ENCODE assay signal across 1 cellular context in the genomic region with DNA sequence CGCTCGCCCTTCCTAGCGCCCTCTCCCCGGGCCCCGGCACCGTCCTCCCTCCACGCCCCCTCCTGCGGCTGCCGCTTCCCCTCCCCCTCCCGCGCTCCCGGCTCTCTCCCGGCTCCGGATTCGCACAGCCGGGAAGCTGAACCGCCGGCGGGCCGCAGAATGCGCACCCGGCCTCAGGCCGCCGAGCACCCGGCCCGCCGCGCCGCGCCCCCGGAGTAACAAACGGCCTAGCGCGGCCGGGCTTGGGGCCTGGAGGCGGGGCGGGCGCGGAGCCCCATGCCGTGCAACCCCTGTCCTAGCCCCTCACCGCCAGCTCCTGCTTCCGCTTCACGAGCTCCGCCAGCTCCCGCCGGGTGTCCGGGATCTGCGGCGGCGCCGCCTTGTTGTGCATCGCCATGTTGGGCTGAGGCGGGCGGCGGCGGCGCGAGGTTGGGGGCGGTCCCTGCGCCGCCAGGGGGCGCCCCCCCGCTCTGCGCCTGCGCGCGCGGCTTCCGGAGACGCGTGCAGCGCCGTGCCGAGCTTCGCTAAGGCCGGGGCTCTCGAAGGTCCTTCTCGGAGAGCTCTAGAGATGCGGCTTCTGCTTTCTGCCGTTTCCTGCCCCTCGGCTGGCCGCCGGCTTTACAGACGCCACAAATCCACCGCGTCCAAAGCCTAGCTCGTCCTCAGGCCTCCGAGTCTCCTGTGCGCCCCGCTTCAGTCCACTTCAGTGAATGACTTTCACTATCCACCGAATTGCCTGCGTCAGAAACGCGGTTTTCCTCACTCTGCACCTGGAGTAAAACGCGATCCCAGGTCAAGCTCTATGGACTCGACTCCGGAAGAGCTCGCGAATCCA.
TF ChIP-seq lines count a peak whose summit lies in the region.

A gene (minus strand): TSS at position 417 of the 835 bp plus-strand sequence. CDS start 20 bp downstream, at position 397.

TF ChIP-seq in HepG2, 621 proteins besides CTCF, POLR2A, EP300 and RAD21 (continued from another document and continues in another):
- TF ChIP-seq ZKSCAN8 (CRISPR knock-in tag; IDR thresholded peaks at IDR 0.05; ENCODE audit: borderline replicate concordance) (no peak), ZNF264 (CRISPR knock-in tag; IDR thresholded peaks at IDR 0.05) (peak; percentile 82), ZSCAN9 (CRISPR knock-in tag; IDR thresholded peaks at IDR 0.05; ENCODE audit: borderline replicate concordance) (0 out of 2 replicates have a peak, but pooled peaks have one; percentile 16), KLF11 (CRISPR knock-in tag; IDR thresholded peaks at IDR 0.05) (no peak), ZNF180 (CRISPR knock-in tag; IDR thresholded peaks at IDR 0.05; ENCODE audit: borderline replicate concordance, low read depth) (0 out of 2 replicates have a peak, but pooled peaks have one; percentile 61), ATRX (CRISPR knock-in tag; IDR thresholded peaks at IDR 0.05; ENCODE audit: borderline replicate concordance) (no peak), SUZ12 (IDR thresholded peaks at IDR 0.05; ENCODE audit: low read depth, low read length) (no peak), HNRNPH1 (optimal IDR thresholded peaks at IDR 0.05; ENCODE audit: low read depth, low read length) (no peak), ELF4 (CRISPR knock-in tag; IDR thresholded peaks at IDR 0.05; ENCODE audit: borderline replicate concordance) (no peak), TAF1 (CRISPR knock-in tag; IDR thresholded peaks at IDR 0.05) (peak; percentile 78), ZNF570 (CRISPR knock-in tag; IDR thresholded peaks at IDR 0.05; ENCODE audit: borderline replicate concordance) (no peak), ZNF569 (CRISPR knock-in tag; IDR thresholded peaks at IDR 0.05; ENCODE audit: borderline replicate concordance) (0 out of 2 replicates have a peak, but pooled peaks have one; percentile 60), ZNF33B (CRISPR knock-in tag; IDR thresholded peaks at IDR 0.05) (no peak), IKZF1 (IDR thresholded peaks at IDR 0.05) (no peak), ZNF746 (CRISPR knock-in tag; IDR thresholded peaks at IDR 0.05) (no peak; the same call in 1 of the 2 replicates), ZNF709 (CRISPR knock-in tag; IDR thresholded peaks at IDR 0.05) (peak; percentile 86; the same call in 1 of the 2 replicates), ZNF549 (CRISPR knock-in tag; IDR thresholded peaks at IDR 0.05) (no peak), PRMT3 (CRISPR knock-in tag; IDR thresholded peaks at IDR 0.05; ENCODE audit: borderline replicate concordance, low read depth) (no peak), ZKSCAN5 (CRISPR knock-in tag; IDR thresholded peaks at IDR 0.05) (no peak), ARID2 (CRISPR knock-in tag; IDR thresholded peaks at IDR 0.05; ENCODE audit: borderline replicate concordance) (no peak; the same call in 1 of the 2 replicates), ZNF564 (CRISPR knock-in tag; IDR thresholded peaks at IDR 0.05) (0 out of 2 replicates have a peak, but pooled peaks have one; percentile 55), FOXA1 (IDR thresholded peaks at IDR 0.05) (no peak), FOXA1 (CRISPR knock-in tag; IDR thresholded peaks at IDR 0.05) (no peak), GTF2F1 (IDR thresholded peaks at IDR 0.05; ENCODE audit: low read length) (no peak), NFYC (CRISPR knock-in tag; IDR thresholded peaks at IDR 0.05) (no peak), ZZZ3 (CRISPR knock-in tag; IDR thresholded peaks at IDR 0.05; ENCODE audit: borderline replicate concordance) (no peak), ZBTB1 (CRISPR knock-in tag; IDR thresholded peaks at IDR 0.05; ENCODE audit: borderline replicate concordance) (no peak), HOXD1 (CRISPR knock-in tag; IDR thresholded peaks at IDR 0.05) (no peak)
- TF ChIP-seq, protein P1, sequence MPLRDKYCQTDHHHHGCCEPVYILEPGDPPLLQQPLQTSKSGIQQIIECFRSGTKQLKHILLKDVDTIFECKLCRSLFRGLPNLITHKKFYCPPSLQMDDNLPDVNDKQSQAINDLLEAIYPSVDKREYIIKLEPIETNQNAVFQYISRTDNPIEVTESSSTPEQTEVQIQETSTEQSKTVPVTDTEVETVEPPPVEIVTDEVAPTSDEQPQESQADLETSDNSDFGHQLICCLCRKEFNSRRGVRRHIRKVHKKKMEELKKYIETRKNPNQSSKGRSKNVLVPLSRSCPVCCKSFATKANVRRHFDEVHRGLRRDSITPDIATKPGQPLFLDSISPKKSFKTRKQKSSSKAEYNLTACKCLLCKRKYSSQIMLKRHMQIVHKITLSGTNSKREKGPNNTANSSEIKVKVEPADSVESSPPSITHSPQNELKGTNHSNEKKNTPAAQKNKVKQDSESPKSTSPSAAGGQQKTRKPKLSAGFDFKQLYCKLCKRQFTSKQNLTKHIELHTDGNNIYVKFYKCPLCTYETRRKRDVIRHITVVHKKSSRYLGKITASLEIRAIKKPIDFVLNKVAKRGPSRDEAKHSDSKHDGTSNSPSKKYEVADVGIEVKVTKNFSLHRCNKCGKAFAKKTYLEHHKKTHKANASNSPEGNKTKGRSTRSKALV (CRISPR knock-in tag; IDR thresholded peaks at IDR 0.05), result peak; percentile 75; the same call in 1 of the 2 replicates
- TF ChIP-seq, protein P2, sequence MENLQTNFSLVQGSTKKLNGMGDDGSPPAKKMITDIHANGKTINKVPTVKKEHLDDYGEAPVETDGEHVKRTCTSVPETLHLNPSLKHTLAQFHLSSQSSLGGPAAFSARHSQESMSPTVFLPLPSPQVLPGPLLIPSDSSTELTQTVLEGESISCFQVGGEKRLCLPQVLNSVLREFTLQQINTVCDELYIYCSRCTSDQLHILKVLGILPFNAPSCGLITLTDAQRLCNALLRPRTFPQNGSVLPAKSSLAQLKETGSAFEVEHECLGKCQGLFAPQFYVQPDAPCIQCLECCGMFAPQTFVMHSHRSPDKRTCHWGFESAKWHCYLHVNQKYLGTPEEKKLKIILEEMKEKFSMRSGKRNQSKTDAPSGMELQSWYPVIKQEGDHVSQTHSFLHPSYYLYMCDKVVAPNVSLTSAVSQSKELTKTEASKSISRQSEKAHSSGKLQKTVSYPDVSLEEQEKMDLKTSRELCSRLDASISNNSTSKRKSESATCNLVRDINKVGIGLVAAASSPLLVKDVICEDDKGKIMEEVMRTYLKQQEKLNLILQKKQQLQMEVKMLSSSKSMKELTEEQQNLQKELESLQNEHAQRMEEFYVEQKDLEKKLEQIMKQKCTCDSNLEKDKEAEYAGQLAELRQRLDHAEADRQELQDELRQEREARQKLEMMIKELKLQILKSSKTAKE (CRISPR knock-in tag; IDR thresholded peaks at IDR 0.05; ENCODE audit: borderline replicate concordance), result no peak
- TF ChIP-seq, protein P3, sequence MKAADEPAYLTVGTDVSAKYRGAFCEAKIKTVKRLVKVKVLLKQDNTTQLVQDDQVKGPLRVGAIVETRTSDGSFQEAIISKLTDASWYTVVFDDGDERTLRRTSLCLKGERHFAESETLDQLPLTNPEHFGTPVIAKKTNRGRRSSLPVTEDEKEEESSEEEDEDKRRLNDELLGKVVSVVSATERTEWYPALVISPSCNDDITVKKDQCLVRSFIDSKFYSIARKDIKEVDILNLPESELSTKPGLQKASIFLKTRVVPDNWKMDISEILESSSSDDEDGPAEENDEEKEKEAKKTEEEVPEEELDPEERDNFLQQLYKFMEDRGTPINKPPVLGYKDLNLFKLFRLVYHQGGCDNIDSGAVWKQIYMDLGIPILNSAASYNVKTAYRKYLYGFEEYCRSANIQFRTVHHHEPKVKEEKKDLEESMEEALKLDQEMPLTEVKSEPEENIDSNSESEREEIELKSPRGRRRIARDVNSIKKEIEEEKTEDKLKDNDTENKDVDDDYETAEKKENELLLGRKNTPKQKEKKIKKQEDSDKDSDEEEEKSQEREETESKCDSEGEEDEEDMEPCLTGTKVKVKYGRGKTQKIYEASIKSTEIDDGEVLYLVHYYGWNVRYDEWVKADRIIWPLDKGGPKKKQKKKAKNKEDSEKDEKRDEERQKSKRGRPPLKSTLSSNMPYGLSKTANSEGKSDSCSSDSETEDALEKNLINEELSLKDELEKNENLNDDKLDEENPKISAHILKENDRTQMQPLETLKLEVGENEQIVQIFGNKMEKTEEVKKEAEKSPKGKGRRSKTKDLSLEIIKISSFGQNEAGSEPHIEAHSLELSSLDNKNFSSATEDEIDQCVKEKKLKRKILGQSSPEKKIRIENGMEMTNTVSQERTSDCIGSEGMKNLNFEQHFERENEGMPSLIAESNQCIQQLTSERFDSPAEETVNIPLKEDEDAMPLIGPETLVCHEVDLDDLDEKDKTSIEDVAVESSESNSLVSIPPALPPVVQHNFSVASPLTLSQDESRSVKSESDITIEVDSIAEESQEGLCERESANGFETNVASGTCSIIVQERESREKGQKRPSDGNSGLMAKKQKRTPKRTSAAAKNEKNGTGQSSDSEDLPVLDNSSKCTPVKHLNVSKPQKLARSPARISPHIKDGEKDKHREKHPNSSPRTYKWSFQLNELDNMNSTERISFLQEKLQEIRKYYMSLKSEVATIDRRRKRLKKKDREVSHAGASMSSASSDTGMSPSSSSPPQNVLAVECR (CRISPR knock-in tag; IDR thresholded peaks at IDR 0.05; ENCODE audit: borderline replicate concordance), result peak; percentile 76
- TF ChIP-seq, protein P4, sequence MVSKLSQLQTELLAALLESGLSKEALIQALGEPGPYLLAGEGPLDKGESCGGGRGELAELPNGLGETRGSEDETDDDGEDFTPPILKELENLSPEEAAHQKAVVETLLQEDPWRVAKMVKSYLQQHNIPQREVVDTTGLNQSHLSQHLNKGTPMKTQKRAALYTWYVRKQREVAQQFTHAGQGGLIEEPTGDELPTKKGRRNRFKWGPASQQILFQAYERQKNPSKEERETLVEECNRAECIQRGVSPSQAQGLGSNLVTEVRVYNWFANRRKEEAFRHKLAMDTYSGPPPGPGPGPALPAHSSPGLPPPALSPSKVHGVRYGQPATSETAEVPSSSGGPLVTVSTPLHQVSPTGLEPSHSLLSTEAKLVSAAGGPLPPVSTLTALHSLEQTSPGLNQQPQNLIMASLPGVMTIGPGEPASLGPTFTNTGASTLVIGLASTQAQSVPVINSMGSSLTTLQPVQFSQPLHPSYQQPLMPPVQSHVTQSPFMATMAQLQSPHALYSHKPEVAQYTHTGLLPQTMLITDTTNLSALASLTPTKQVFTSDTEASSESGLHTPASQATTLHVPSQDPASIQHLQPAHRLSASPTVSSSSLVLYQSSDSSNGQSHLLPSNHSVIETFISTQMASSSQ (IDR thresholded peaks at IDR 0.05; ENCODE audit: low read depth), result no peak
- TF ChIP-seq, protein P4 (CRISPR knock-in tag; IDR thresholded peaks at IDR 0.05; ENCODE audit: borderline replicate concordance), result no peak
- TF ChIP-seq, protein P5, sequence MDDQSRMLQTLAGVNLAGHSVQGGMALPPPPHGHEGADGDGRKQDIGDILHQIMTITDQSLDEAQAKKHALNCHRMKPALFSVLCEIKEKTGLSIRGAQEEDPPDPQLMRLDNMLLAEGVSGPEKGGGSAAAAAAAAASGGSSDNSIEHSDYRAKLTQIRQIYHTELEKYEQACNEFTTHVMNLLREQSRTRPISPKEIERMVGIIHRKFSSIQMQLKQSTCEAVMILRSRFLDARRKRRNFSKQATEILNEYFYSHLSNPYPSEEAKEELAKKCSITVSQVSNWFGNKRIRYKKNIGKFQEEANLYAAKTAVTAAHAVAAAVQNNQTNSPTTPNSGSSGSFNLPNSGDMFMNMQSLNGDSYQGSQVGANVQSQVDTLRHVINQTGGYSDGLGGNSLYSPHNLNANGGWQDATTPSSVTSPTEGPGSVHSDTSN (CRISPR knock-in tag; IDR thresholded peaks at IDR 0.05; ENCODE audit: borderline replicate concordance), result 0 out of 2 replicates have a peak, but pooled peaks have one; percentile 42
- TF ChIP-seq, protein P6, sequence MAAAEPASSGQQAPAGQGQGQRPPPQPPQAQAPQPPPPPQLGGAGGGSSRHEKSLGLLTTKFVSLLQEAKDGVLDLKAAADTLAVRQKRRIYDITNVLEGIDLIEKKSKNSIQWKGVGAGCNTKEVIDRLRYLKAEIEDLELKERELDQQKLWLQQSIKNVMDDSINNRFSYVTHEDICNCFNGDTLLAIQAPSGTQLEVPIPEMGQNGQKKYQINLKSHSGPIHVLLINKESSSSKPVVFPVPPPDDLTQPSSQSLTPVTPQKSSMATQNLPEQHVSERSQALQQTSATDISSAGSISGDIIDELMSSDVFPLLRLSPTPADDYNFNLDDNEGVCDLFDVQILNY (CRISPR knock-in tag; conservative IDR thresholded peaks at IDR 0.05), result no peak
- TF ChIP-seq, protein P7, sequence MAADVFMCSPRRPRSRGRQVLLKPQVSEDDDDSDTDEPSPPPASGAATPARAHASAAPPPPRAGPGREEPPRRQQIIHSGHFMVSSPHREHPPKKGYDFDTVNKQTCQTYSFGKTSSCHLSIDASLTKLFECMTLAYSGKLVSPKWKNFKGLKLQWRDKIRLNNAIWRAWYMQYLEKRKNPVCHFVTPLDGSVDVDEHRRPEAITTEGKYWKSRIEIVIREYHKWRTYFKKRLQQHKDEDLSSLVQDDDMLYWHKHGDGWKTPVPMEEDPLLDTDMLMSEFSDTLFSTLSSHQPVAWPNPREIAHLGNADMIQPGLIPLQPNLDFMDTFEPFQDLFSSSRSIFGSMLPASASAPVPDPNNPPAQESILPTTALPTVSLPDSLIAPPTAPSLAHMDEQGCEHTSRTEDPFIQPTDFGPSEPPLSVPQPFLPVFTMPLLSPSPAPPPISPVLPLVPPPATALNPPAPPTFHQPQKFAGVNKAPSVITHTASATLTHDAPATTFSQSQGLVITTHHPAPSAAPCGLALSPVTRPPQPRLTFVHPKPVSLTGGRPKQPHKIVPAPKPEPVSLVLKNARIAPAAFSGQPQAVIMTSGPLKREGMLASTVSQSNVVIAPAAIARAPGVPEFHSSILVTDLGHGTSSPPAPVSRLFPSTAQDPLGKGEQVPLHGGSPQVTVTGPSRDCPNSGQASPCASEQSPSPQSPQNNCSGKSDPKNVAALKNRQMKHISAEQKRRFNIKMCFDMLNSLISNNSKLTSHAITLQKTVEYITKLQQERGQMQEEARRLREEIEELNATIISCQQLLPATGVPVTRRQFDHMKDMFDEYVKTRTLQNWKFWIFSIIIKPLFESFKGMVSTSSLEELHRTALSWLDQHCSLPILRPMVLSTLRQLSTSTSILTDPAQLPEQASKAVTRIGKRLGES (CRISPR knock-in tag; IDR thresholded peaks at IDR 0.05; ENCODE audit: borderline replicate concordance), result peak; percentile 89; the same call in 1 of the 2 replicates
